8 cellular contexts compared by ENCODE assay signal in the genomic region with DNA sequence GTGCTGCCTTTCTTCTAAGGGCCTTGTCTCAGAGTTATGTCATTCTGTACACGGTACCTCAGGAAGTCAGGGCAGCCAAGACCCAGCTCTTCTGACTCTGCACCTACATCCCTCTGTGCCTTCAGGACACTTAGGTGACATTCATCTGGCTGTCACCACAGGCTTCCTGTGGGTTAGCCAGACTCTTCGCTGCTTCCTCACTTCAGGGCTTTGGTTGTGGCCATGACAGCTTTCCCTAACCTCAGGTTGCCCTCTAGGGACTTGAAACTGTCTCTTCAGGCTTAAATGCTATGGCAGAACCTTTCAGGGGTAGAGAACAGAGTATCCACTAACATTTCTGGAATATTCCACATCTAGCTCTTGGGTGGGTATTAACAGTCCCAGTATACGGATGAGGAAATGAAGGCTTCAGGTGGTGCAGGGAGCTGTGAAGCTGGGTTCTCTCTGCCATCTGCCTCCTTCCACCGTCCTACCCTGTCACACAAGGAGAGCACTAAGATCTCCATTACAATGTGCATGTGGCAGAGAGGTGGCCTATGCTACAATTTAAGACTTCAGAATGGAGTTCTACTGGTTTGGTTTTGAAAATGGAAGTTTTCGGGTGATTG. TPM values are rescaled to one million over a fixed set of nuclear protein-coding genes. Genes with fewer than 3 reads are reported as not detected.
DNase-seq lines count a peak whose midpoint lies in the region; ATAC-seq, FAIRE-seq and TF ChIP-seq lines count a peak whose summit lies in the region.
"Had no signal": no experiment of that assay in that cellular context is flagged by ENCODE, and none has a peak within 500 bp of the region (broad histone marks: within the 10 kb centered on the region; RNA-seq: fewer than 3 reads in every experiment).

No MANE protein-coding gene starts in this region.

- H3K4me1 ChIP-seq in Peyer's patch (no peaks in the 10 kb centered on the region), neutrophil (ENCODE audit: control insufficient read depth in 1 of 2, insufficient read depth in 1 of 2, low read depth in 1 of 2, low read length in 1 of 2) (peaks cover 0 to 6% of the 10 kb centered on the region in 2 experiments), colonic mucosa (no peaks in the 10 kb centered on the region)

- H3K9ac ChIP-seq in colonic mucosa (ENCODE audit: low read depth in 2 of 2, low read length in 2 of 2): no peak overlapping the region

- DNase-seq in GM19239 (ENCODE audit: insufficient read length, low spot score) (no peak), Peyer's patch (peak in 2 of 3 donors; percentile 62 to 78), colonic mucosa (no peak), omental fat pad (ENCODE audit: low spot score) (no peak)
- DNase-seq in activated gamma-delta T cell treated with anti-CD3 and anti-CD28 coated beads, Interleukin-2, amount 50 U/mL, for 16 hours (ENCODE audit: low read depth): peak; percentile 22

- no peaks in the 10 kb centered on the region for H3K27me3 ChIP-seq in Peyer's patch
- H3K27me3 ChIP-seq in neutrophil: no peaks in the 10 kb centered on the region
- H3K27me3 ChIP-seq in colonic mucosa: no peaks in the 10 kb centered on the region

- H3K9me3 ChIP-seq in Peyer's patch: no peaks in the 10 kb centered on the region
- no peaks in the 10 kb centered on the region for H3K9me3 ChIP-seq in neutrophil
- no peaks in the 10 kb centered on the region for H3K9me3 ChIP-seq in colonic mucosa

- TF ChIP-seq CTCF in Peyer's patch (IDR thresholded peaks at IDR 0.05) (peak in 4 of 6 experiments; percentile 4 to 28 (median 20)), neutrophil (IDR thresholded peaks at IDR 0.05) (peak; percentile 37), colonic mucosa (IDR thresholded peaks at IDR 0.05) (no peak), omental fat pad (IDR thresholded peaks at IDR 0.05) (no peak)

- intact Hi-C loops in colonic mucosa (cut with DNase I): no loop called here

- peaks cover 0 to 83% (median 0%) of the 10 kb centered on the region in 3 donors for H3K36me3 ChIP-seq in Peyer's patch
- H3K36me3 ChIP-seq in neutrophil: peaks cover 93% of the 10 kb centered on the region
- peaks cover 23% of the 10 kb centered on the region for H3K36me3 ChIP-seq in colonic mucosa

- H3K27ac ChIP-seq in Peyer's patch (no peak overlapping the region), neutrophil (peak overlapping the region; percentile 2), colonic mucosa (no peak overlapping the region)

- ATAC-seq in HG02852 (IDR thresholded peaks at IDR 0.05; ENCODE audit: unreplicated experiment): no peak
- ATAC-seq in omental fat pad (ENCODE audit: low FRiP score): no peak

- FAIRE-seq in GM19239 (lab: Jason Lieb, UNC): peak; percentile 73

- H3K4me3 ChIP-seq in Peyer's patch: no peak overlapping the region
- H3K4me3 ChIP-seq in neutrophil (ENCODE audit: low read depth in 1 of 2, low read length in 1 of 2): no peak overlapping the region
- no peak overlapping the region for H3K4me3 ChIP-seq in colonic mucosa
- H3K4me3 ChIP-seq: skin epidermis had no signal

- TF ChIP-seq POLR2A in Peyer's patch (IDR thresholded peaks at IDR 0.05): no peak

RNA-seq across cellular contexts. Expression of a gene that starts 9.9 kb away (rescaled TPM):
- 1 to 10 TPM in 1 of 4 donors, not detected in 3; 5.2 TPM for total RNA-seq in Peyer's patch
- under 1 TPM; 0.61 to 0.99 TPM for total RNA-seq in colonic mucosa
- total RNA-seq in omental fat pad: under 1 TPM in 1 of 4 donors, not detected in 3; 0.48 TPM

RNA-seq across cellular contexts. Expression of a gene that starts 10.0 kb away (rescaled TPM):
- total RNA-seq in Peyer's patch (10 to 100 TPM; 15.7 to 44.5 (median 25.6) TPM), colonic mucosa (1 to 10 TPM; 5.6 to 8.0 TPM), omental fat pad (10 to 100 TPM in 1 of 4 donors, 1 to 10 TPM in 3; 2.5 to 13.4 (median 5.4) TPM)

RNA-seq across cellular contexts. Expression of a gene that starts 22.0 kb away (rescaled TPM):
- 100 to 1,000 TPM in 3 of 4 donors, 10 to 100 TPM in 1; 89.1 to 140 (median 109) TPM for total RNA-seq in Peyer's patch
- total RNA-seq in colonic mucosa: 10 to 100 TPM; 65.7 to 76.8 TPM
- 10 to 100 TPM; 51.9 to 73.1 (median 69.5) TPM for total RNA-seq in omental fat pad

RNA-seq across cellular contexts. Expression of a gene that starts 36.2 kb away (rescaled TPM):
- 10 to 100 TPM; 19.1 to 51.2 (median 35.9) TPM for total RNA-seq in Peyer's patch
- 100 to 1,000 TPM; 174 to 199 TPM for total RNA-seq in colonic mucosa
- 10 to 100 TPM; 29.5 to 61.0 (median 42.7) TPM for total RNA-seq in omental fat pad

Comparison
In these comparisons a context has a peak if more than half of its experiments do, and no peak if none do; other contexts are left out.
1. DNase-seq: peak in Peyer's patch (2 of 3) and activated gamma-delta T cell treated with anti-CD3 and anti-CD28 coated beads, Interleukin-2, amount 50 U/mL, for 16 hours (single experiment); none in GM19239 (single experiment), colonic mucosa (single experiment) and omental fat pad (single experiment).
2. CTCF ChIP-seq: peak in Peyer's patch (4 of 6) and neutrophil (single experiment); none in colonic mucosa (single experiment) and omental fat pad (0 of 3).